Comparison of ENCODE assay signal across 8 cellular contexts in the genomic region with DNA sequence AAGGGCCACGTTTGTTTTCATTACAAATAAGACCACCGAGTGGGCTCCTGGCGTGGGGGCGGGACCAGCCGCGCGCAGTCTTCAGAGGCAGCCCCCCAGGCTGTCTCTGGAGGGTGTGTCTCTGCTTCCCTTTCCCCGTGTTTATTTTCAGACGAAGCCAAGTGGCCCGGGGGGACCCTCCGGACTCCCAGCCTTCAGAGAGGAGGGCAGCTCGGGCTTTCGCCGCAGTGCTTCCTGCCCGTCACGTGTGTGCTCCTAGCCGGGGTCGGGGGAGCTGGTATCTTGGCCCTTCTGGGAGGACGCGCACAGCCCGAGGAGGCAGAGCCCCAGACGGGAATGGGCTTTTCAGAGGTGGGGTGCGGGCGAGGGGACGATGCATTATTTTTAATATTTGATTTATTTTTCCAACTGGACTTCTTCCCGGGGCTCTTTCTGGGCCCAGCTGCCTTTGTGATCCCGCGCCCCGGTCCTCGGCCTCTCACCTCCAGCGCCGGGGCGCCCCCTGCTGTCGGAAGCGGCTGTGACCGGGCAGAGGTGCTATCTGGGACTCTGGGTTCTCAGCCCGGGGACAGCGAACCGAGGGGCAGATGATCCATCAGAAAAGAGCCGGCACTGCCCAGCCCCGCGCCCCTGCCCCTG.
DNase-seq lines count a peak whose midpoint lies in the region; ATAC-seq lines count a peak whose summit lies in the region.

No MANE protein-coding gene starts in this region.

- peak overlapping the region in 7 of 8 donors; percentile 14 to 68 (median 62) for H3K4me3 Mint-ChIP-seq in CD4-positive, alpha-beta memory T cell

- H3K9ac ChIP-seq in stomach smooth muscle (ENCODE audit: low read length in 2 of 2), result peak overlapping the region; percentile 47 to 48

- no peak overlapping the region for H3K27ac ChIP-seq in CD4-positive, alpha-beta memory T cell (ENCODE audit: low read depth, low read length)
- no peak overlapping the region for H3K27ac ChIP-seq in stomach smooth muscle (ENCODE audit: low read length)

- intact Hi-C loops in CD4-positive, alpha-beta memory T cell (cut with micrococcal nuclease), result loop anchor here (1.0 kb wide), 4 partner anchors 160 to 815 kb away; a partner anchor contains a TSS

- CTCF ChIA-PET in CD4-positive, alpha-beta memory T cell (lab: Charles Lee; ENCODE audit: partially characterized antibody), result interaction anchor here (0.7 to 6.4 kb wide), 18 partner anchors 8 to 825 kb away, joined by 3 to 85 read pairs (median 6); a partner anchor contains a TSS

- in situ Hi-C loops in KBM-7 (cut with MboI; ENCODE audit: low pct_unique_long_range_greater_than_20kb, low sequenced_read_pairs), result loop anchor here (25.0 kb wide), 2 partner anchors 394 to 819 kb away; a partner anchor contains a TSS

- H3K4me1 ChIP-seq in CD4-positive, alpha-beta memory T cell (ENCODE audit: insufficient read depth, low read length), result peaks cover 4% of the 10 kb centered on the region
- H3K4me1 ChIP-seq in neuron (ENCODE audit: insufficient read depth, low read length), result peaks cover 3% of the 10 kb centered on the region
- peaks cover 12% of the 10 kb centered on the region for H3K4me1 ChIP-seq in stomach smooth muscle (ENCODE audit: control insufficient read depth, insufficient read depth, low read length)

- no peaks in the 10 kb centered on the region for H3K27me3 Mint-ChIP-seq in CD4-positive, alpha-beta memory T cell

- H3K27me3 ChIP-seq in CD4-positive, alpha-beta memory T cell (ENCODE audit: insufficient read depth, low read length), result no peaks in the 10 kb centered on the region
- no peaks in the 10 kb centered on the region for H3K27me3 ChIP-seq in neuron (ENCODE audit: insufficient read depth, low read length)
- no peaks in the 10 kb centered on the region for H3K27me3 ChIP-seq in stomach smooth muscle (ENCODE audit: control insufficient read depth in 1 of 2, insufficient read depth in 2 of 2, low read length in 2 of 2)

- POLR2A ChIA-PET in CD4-positive, alpha-beta memory T cell (lab: Charles Lee; ENCODE audit: partially characterized antibody), result no interaction called here

- DNase-seq in CD4-positive, alpha-beta memory T cell, result peak; percentile 59 to 78 (median 68)
- DNase-seq in KBM-7, result peak; percentile 87
- peak; percentile 86 for DNase-seq in RPMI8226
- peak; percentile 93 for DNase-seq in activated effector memory CD4-positive, alpha-beta T cell treated with anti-CD3 and anti-CD28 coated beads, Interleukin-2, amount 50 U/mL, for 16 hours
- DNase-seq in foreskin melanocyte, result peak; percentile 61

- no peaks in the 10 kb centered on the region for H3K9me3 Mint-ChIP-seq in CD4-positive, alpha-beta memory T cell

- peak; percentile 60 for ATAC-seq in GM19467 (IDR thresholded peaks at IDR 0.05; ENCODE audit: unreplicated experiment)

- H3K4me3 ChIP-seq in CD4-positive, alpha-beta memory T cell (ENCODE audit: low read length in 2 of 2), result peak overlapping the region in 1 of 2 donors; percentile 18
- H3K4me3 ChIP-seq in neuron (ENCODE audit: low read length), result peak overlapping the region; percentile 48
- H3K4me3 ChIP-seq in stomach smooth muscle (ENCODE audit: low read length in 2 of 2), result peak overlapping the region; percentile 72 to 76

- peaks cover 0 to 7% (median 1%) of the 10 kb centered on the region in 4 donors for H3K4me1 Mint-ChIP-seq in CD4-positive, alpha-beta memory T cell

- H3K36me3 ChIP-seq in CD4-positive, alpha-beta memory T cell (ENCODE audit: insufficient read depth, low read length), result no peaks in the 10 kb centered on the region
- H3K36me3 ChIP-seq in neuron (ENCODE audit: insufficient read depth, low read length), result no peaks in the 10 kb centered on the region
- no peaks in the 10 kb centered on the region for H3K36me3 ChIP-seq in stomach smooth muscle (ENCODE audit: control insufficient read depth in 2 of 2, insufficient read depth in 2 of 2, low read length in 2 of 2)

- H3K36me3 Mint-ChIP-seq in CD4-positive, alpha-beta memory T cell, result no peaks in the 10 kb centered on the region

- no peaks in the 10 kb centered on the region for H3K9me3 ChIP-seq in CD4-positive, alpha-beta memory T cell (ENCODE audit: control insufficient read depth in 1 of 2, low read length in 2 of 2)
- H3K9me3 ChIP-seq in neuron (ENCODE audit: low read length) (peaks cover 3% of the 10 kb centered on the region), stomach smooth muscle (ENCODE audit: control insufficient read depth in 2 of 2, low read length in 2 of 2) (no peaks in the 10 kb centered on the region)

- no peak overlapping the region for H3K27ac Mint-ChIP-seq in CD4-positive, alpha-beta memory T cell

- H2AFZ ChIP-seq in neuron (ENCODE audit: low read depth, low read length), result peak overlapping the region; percentile 94
